In the genomic region with DNA sequence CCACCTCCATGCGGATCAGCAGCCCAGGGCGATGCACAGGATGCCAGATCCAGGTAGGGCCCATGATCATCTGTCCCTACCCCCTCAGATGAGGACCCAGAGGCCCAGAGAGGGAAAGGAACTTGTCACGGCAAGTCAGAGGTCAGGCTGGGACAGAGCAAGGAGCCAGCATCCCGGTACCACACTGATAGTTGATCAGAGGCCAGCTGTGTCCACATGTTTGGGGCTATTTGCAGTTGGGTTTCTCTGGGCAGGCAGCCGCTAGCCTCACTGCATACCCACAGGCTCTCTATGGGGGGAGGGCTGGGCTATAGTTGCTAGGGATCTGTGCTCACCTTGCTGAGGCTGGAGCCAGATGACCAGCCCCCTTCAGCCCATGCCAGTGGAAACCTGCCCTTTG, we compare ENCODE assay signal across 27 cellular contexts.
"Had no signal": no experiment of that assay in that cellular context is flagged by ENCODE, and none has a peak within 500 bp of the region (broad histone marks: within the 10 kb centered on the region; RNA-seq: fewer than 3 reads in every experiment).

No MANE protein-coding gene starts in this region.

- ATAC-seq: activated CD4-positive, alpha-beta T cell treated with anti-CD3 and anti-CD28 coated beads for 36 hours; activated CD8-positive, alpha-beta memory T cell treated with anti-CD3 and anti-CD28 coated beads, Interleukin-2, amount 10 ng/mL, durations not matched to agents 7 days and 5 days; activated CD8-positive, alpha-beta T cell treated with anti-CD3 and anti-CD28 coated beads, Interleukin-2, amount 10 ng/mL, durations not matched to agents 7 days and 5 days; gastroesophageal sphincter; heart right ventricle had no signal

- H3K9me3 Mint-ChIP-seq: activated CD4-positive, alpha-beta memory T cell treated with anti-CD3 and anti-CD28 coated beads for 36 hours; activated CD4-positive, alpha-beta T cell treated with anti-CD3 and anti-CD28 coated beads, Interleukin-2, amount 10 ng/mL, durations not matched to agents 24 days and 14 days; activated T-helper 1 cell treated with anti-CD3 and anti-CD28 coated beads, Interleukin-12 subunit alpha, Interleukin-12 subunit beta, Interleukin-2, Interleukin-4 antibody, amounts not matched to agents 30 ng/mL and 10 ng/mL and 1 ng/mL, durations not matched to agents 14 hours and 24 hours and 36 hours had no signal

- H3K36me3 Mint-ChIP-seq: activated CD4-positive, alpha-beta memory T cell treated with anti-CD3 and anti-CD28 coated beads for 36 hours; activated CD8-positive, alpha-beta memory T cell treated with anti-CD3 and anti-CD28 coated beads, Interleukin-2, amount 10 ng/mL, durations not matched to agents 7 days and 5 days had no signal

- DNase-seq: activated CD4-positive, alpha-beta memory T cell treated with anti-CD3 and anti-CD28 coated beads for 36 hours; activated CD4-positive, alpha-beta T cell treated with anti-CD3 and anti-CD28 coated beads for 36 hours; activated CD4-positive, alpha-beta T cell treated with anti-CD3 and anti-CD28 coated beads, Interleukin-2, amount 10 ng/mL, durations not matched to agents 24 days and 14 days; activated CD4-positive, CD25-positive, alpha-beta regulatory T cell; activated CD4-positive, CD25-positive, alpha-beta regulatory T cell treated with anti-CD3 and anti-CD28 coated beads, Interleukin-2, amount 50 U/mL, for 72 hours; activated CD8-positive, alpha-beta memory T cell treated with anti-CD3 and anti-CD28 coated beads, Interleukin-2, amount 10 ng/mL, durations not matched to agents 7 days and 5 days; activated CD8-positive, alpha-beta memory T cell treated with anti-CD3 and anti-CD28 coated beads, Interleukin-2, amount 50 U/mL, for 4 hours; activated CD8-positive, alpha-beta T cell treated with anti-CD3 and anti-CD28 coated beads, Interleukin-2, amount 10 ng/mL, durations not matched to agents 7 days and 5 days; activated gamma-delta T cell; activated naive CD4-positive, alpha-beta T cell; activated naive CD4-positive, alpha-beta T cell treated with anti-CD3 and anti-CD28 coated beads, Interleukin-2, amount 50 U/mL, for 16 hours; activated T-cell treated with anti-CD3 and anti-CD28 coated beads, Interleukin-2, amount 50 U/mL, for 1 hour; activated T-cell treated with anti-CD3 and anti-CD28 coated beads, Interleukin-2, amount 50 U/mL, for 48 hours; amniotic stem cell; anterior cingulate cortex; brain microvascular endothelial cell; caudate nucleus; colonic mucosa; effector CD8-positive, alpha-beta T cell; esophagus squamous epithelium; foreskin melanocyte; heart right ventricle; T-helper 2 cell had no signal

- H3K9me3 ChIP-seq: colonic mucosa, esophagus squamous epithelium, gastroesophageal sphincter, heart right ventricle had no signal

- H3K4me3 ChIP-seq: colonic mucosa, esophagus squamous epithelium, gastroesophageal sphincter, heart right ventricle had no signal

- H3K27me3 ChIP-seq: brain microvascular endothelial cell, gastroesophageal sphincter had no signal

- H3K4me1 ChIP-seq: colonic mucosa had no signal

- H3K27ac ChIP-seq: brain microvascular endothelial cell, colonic mucosa, epithelial cell of prostate, esophagus squamous epithelium, gastroesophageal sphincter, heart right ventricle had no signal

- H3K27ac Mint-ChIP-seq: activated CD4-positive, alpha-beta memory T cell treated with anti-CD3 and anti-CD28 coated beads for 36 hours; activated CD4-positive, alpha-beta T cell treated with anti-CD3 and anti-CD28 coated beads for 36 hours; activated CD4-positive, alpha-beta T cell treated with anti-CD3 and anti-CD28 coated beads, Interleukin-2, amount 10 ng/mL, durations not matched to agents 24 days and 14 days; activated CD8-positive, alpha-beta T cell treated with anti-CD3 and anti-CD28 coated beads, Interleukin-2, amount 10 ng/mL, durations not matched to agents 7 days and 5 days; activated T-helper 1 cell treated with anti-CD3 and anti-CD28 coated beads, Interleukin-12 subunit alpha, Interleukin-12 subunit beta, Interleukin-2, Interleukin-4 antibody, amounts not matched to agents 30 ng/mL and 10 ng/mL and 1 ng/mL, durations not matched to agents 14 hours and 24 hours and 36 hours had no signal

- H3K36me3 ChIP-seq: brain microvascular endothelial cell, colonic mucosa, esophagus squamous epithelium, gastroesophageal sphincter, heart right ventricle had no signal

- H3K4me3 Mint-ChIP-seq: activated CD4-positive, alpha-beta memory T cell treated with anti-CD3 and anti-CD28 coated beads for 36 hours; activated CD4-positive, alpha-beta T cell treated with anti-CD3 and anti-CD28 coated beads for 36 hours; activated CD4-positive, alpha-beta T cell treated with anti-CD3 and anti-CD28 coated beads, Interleukin-2, amount 10 ng/mL, durations not matched to agents 24 days and 14 days; activated CD8-positive, alpha-beta memory T cell treated with anti-CD3 and anti-CD28 coated beads, Interleukin-2, amount 10 ng/mL, durations not matched to agents 7 days and 5 days; activated CD8-positive, alpha-beta T cell treated with anti-CD3 and anti-CD28 coated beads, Interleukin-2, amount 10 ng/mL, durations not matched to agents 7 days and 5 days; activated naive CD8-positive, alpha-beta T cell had no signal
